Comparison of ENCODE assay signal across 1 cellular context in genomic region chr5:138753794-138754698, GRCh38.
TF ChIP-seq lines count a peak whose summit lies in the region.

No MANE protein-coding gene starts in this region.

TF ChIP-seq in HepG2, 621 proteins besides CTCF, POLR2A, EP300 and RAD21 (continued from another document and continues in another):
- TF ChIP-seq AKNA (CRISPR knock-in tag; IDR thresholded peaks at IDR 0.05; ENCODE audit: borderline replicate concordance) (no peak), NR2F1 (CRISPR knock-in tag; IDR thresholded peaks at IDR 0.05) (no peak), ZNF616 (CRISPR knock-in tag; IDR thresholded peaks at IDR 0.05; ENCODE audit: low read depth) (no peak), NONO (IDR thresholded peaks at IDR 0.05) (no peak), NONO (CRISPR knock-in tag; conservative IDR thresholded peaks at IDR 0.05) (peak; percentile 15; the same call in 1 of the 2 replicates), ATF6 (CRISPR knock-in tag; conservative IDR thresholded peaks at IDR 0.05) (no peak), PATZ1 (CRISPR knock-in tag; IDR thresholded peaks at IDR 0.05) (peak; percentile 11; the same call in 1 of the 2 replicates), KLF13 (CRISPR knock-in tag; IDR thresholded peaks at IDR 0.05) (no peak), HOXA7 (CRISPR knock-in tag; IDR thresholded peaks at IDR 0.05) (no peak), FOXC1 (CRISPR knock-in tag; IDR thresholded peaks at IDR 0.05; ENCODE audit: borderline replicate concordance) (no peak), MAFF (IDR thresholded peaks at IDR 0.05; ENCODE audit: low read depth, low read length) (peak; percentile 53), ZNF639 (CRISPR knock-in tag; conservative IDR thresholded peaks at IDR 0.05) (no peak), STAT5B (CRISPR knock-in tag; IDR thresholded peaks at IDR 0.05) (no peak), UBTF (CRISPR knock-in tag; IDR thresholded peaks at IDR 0.05) (peak; percentile 73), AGO2 (optimal IDR thresholded peaks at IDR 0.05; ENCODE audit: low read depth, low read length) (peak; percentile 80), FOSL2 (CRISPR knock-in tag; IDR thresholded peaks at IDR 0.05) (0 out of 2 replicates have a peak, but pooled peaks have one; percentile 21), CHD2 (IDR thresholded peaks at IDR 0.05; ENCODE audit: low read depth, low read length) (no peak), AHDC1 (CRISPR knock-in tag; IDR thresholded peaks at IDR 0.05; ENCODE audit: borderline replicate concordance) (no peak; the same call in 1 of the 2 replicates), ARID4A (CRISPR knock-in tag; IDR thresholded peaks at IDR 0.05; ENCODE audit: borderline replicate concordance) (no peak), MAX (IDR thresholded peaks at IDR 0.05) (no peak), HNRNPUL1 (IDR thresholded peaks at IDR 0.05; ENCODE audit: low read depth, low read length) (no peak), ZFAT (CRISPR knock-in tag; conservative IDR thresholded peaks at IDR 0.05) (no peak), ZNF713 (CRISPR knock-in tag; IDR thresholded peaks at IDR 0.05) (no peak), ZNF18 (CRISPR knock-in tag; IDR thresholded peaks at IDR 0.05; ENCODE audit: insufficient replicate concordance) (peak; percentile 47), BCL3 (CRISPR knock-in tag; IDR thresholded peaks at IDR 0.05) (no peak)
